ENCODE assay signal across 9 cellular contexts in the genomic region with DNA sequence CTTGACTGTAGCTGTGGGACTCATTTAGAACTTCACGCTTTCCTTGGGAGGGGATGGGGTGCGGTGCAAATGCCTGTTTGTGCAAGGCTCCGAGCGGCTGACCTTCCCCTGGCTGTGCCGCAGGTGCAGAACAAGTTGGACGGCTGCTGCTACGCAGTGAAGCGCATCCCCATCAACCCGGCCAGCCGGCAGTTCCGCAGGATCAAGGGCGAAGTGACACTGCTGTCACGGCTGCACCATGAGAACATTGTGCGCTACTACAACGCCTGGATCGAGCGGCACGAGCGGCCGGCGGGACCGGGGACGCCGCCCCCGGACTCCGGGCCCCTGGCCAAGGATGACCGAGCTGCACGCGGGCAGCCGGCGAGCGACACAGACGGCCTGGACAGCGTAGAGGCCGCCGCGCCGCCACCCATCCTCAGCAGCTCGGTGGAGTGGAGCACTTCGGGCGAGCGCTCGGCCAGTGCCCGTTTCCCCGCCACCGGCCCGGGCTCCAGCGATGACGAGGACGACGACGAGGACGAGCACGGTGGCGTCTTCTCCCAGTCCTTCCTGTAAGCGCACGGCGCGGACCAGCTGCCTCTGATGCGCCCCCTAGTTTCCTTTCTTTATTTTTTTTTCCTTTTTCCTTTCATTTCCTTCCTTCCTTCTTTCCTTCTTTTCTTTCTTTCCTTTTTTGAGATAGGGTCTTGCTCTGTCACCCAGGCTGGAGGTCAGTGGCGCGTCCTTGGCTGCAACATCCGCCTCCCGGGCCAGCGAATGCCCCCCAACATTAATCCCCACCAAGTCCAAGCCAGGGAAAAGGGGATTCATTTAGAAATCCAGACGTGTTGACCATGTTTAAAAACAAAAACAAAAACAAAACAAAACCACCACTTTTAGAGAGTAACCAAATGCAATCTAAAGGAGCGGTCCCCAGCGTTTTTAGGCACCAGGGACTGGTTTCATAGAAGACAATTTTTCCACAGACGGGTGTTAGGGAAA. TPM values are rescaled to one million over a fixed set of nuclear protein-coding genes. Genes with fewer than 3 reads are reported as not detected.
DNase-seq lines count a peak whose midpoint lies in the region; ATAC-seq and TF ChIP-seq lines count a peak whose summit lies in the region.
"Had no signal": no experiment of that assay in that cellular context is flagged by ENCODE, and none has a peak within 500 bp of the region (broad histone marks: within the 10 kb centered on the region; RNA-seq: fewer than 3 reads in every experiment).

No MANE protein-coding gene starts in this region.

- no peak for TF ChIP-seq POLR2A in heart left ventricle (IDR thresholded peaks at IDR 0.05)
- TF ChIP-seq POLR2A in ovary (IDR thresholded peaks at IDR 0.05): no peak

- WGBS in heart left ventricle, 4 donors: 14 to 26% (median 16%) methylated on average over 43 to 69 of the region's 69 CpGs
- WGBS in ovary, 3 donors: 7 to 9% (median 8%) methylated on average over 69 of the region's 69 CpGs

- intact Hi-C loops in heart left ventricle (cut with DNase I): loop anchor here (2.0 to 10.0 kb wide), 8 partner anchors 44 to 292 kb away; a partner anchor contains a TSS
- intact Hi-C loops in ovary (cut with DNase I): loop anchor here in 2 of 4 donors (5.0 to 10.0 kb wide), 2 partner anchors 189 to 192 kb away; a partner anchor contains a TSS

- peaks cover 0 to 76% (median 53%) of the 10 kb centered on the region in 9 donors for H3K36me3 ChIP-seq in heart left ventricle
- H3K36me3 ChIP-seq in ovary: no peaks in the 10 kb centered on the region

- peak; percentile 76 to 94 (median 92) for ATAC-seq in heart left ventricle
- ATAC-seq in GM19351 (IDR thresholded peaks at IDR 0.05; ENCODE audit: unreplicated experiment): no peak
- ATAC-seq in HG03025 (IDR thresholded peaks at IDR 0.05; ENCODE audit: low FRiP score, unreplicated experiment): no peak
- ATAC-seq in GM18861 (IDR thresholded peaks at IDR 0.05; ENCODE audit: unreplicated experiment): no peak

- H3K9me3 ChIP-seq in heart left ventricle (no peaks in the 10 kb centered on the region), ovary (no peaks in the 10 kb centered on the region)

- H3K4me3 ChIP-seq in heart left ventricle: peak overlapping the region; percentile 12 to 78 (median 58)
- H3K4me3 ChIP-seq in ovary: peak overlapping the region; percentile 46

- H3K4me1 ChIP-seq in heart left ventricle (peaks cover 0 to 14% (median 5%) of the 10 kb centered on the region in 12 donors), ovary (ENCODE audit: insufficient read depth) (peaks cover 4% of the 10 kb centered on the region)

- H3K27me3 ChIP-seq in heart left ventricle (no peaks in the 10 kb centered on the region), ovary (no peaks in the 10 kb centered on the region)

- H3K27ac ChIP-seq in heart left ventricle: peak overlapping the region in 10 of 12 donors; percentile 44 to 88 (median 76)
- peak overlapping the region; percentile 78 to 84 for H3K27ac ChIP-seq in ovary
- H3K27ac ChIP-seq: epithelial cell of prostate had no signal

- DNase-seq in C1 segment of cervical spinal cord (lab: John Stamatoyannopoulos, UW) (peak in 13 of 14 donors; percentile 30 to 76 (median 65)), LoVo (ENCODE audit: low spot score) (peak; percentile 66), amniotic epithelial cell (ENCODE audit: low read depth) (peak; percentile 38), heart left ventricle (peak; percentile 63 to 82 (median 74)), ovary (peak; percentile 33 to 74 (median 68))

- TF ChIP-seq CTCF in heart left ventricle (IDR thresholded peaks at IDR 0.05) (peak in 10 of 12 donors; percentile 10 to 73 (median 58)), ovary (IDR thresholded peaks at IDR 0.05) (peak in 2 of 3 donors; percentile 39 to 57)

- TF ChIP-seq EP300 in ovary (IDR thresholded peaks at IDR 0.05): no peak

RNA-seq across cellular contexts. Expression of a gene that starts 42.7 kb away (rescaled TPM):
- total RNA-seq in heart left ventricle: 10 to 100 TPM; 16.9 to 44.8 (median 23.0) TPM
- polyA plus RNA-seq in heart left ventricle: 10 to 100 TPM; 19.8 to 40.7 TPM
- total RNA-seq in ovary: 10 to 100 TPM; 26.6 to 44.8 (median 31.6) TPM
- 10 to 100 TPM; 22.4 to 42.1 TPM for polyA plus RNA-seq in ovary

RNA-seq across cellular contexts. Expression of a gene that starts 56.5 kb away (rescaled TPM):
- 1 to 10 TPM; 1.2 to 4.3 (median 2.1) TPM for total RNA-seq in heart left ventricle
- 1 to 10 TPM; 1.1 to 2.6 TPM for polyA plus RNA-seq in heart left ventricle
- total RNA-seq in ovary: 1 to 10 TPM in 5 of 7 donors, under 1 TPM in 2; 0.68 to 2.4 (median 1.8) TPM
- polyA plus RNA-seq in ovary: 1 to 10 TPM; 3.0 to 8.5 TPM

Comparison
In these comparisons a context has a peak if more than half of its experiments do, and no peak if none do; other contexts are left out.
1. ATAC-seq: peak in heart left ventricle (4 of 4); none in GM19351 (single experiment), HG03025 (single experiment) and GM18861 (single experiment).
2. Peak in every context shown above with its lines, with median percentiles within 50 percentile points of each other: DNase-seq.